32 cellular contexts compared by ENCODE assay signal in genomic region chr4:155572106-155572703, GRCh38.
"Had no signal": no experiment of that assay in that cellular context is flagged by ENCODE, and none has a peak within 500 bp of the region (broad histone marks: within the 10 kb centered on the region; RNA-seq: fewer than 3 reads in every experiment).

No MANE protein-coding gene starts in this region.

- H3K4me1 Mint-ChIP-seq: activated CD4-positive, alpha-beta memory T cell treated with anti-CD3 and anti-CD28 coated beads, Interleukin-2, amount 10 ng/mL, durations not matched to agents 7 days and 5 days; activated CD4-positive, alpha-beta T cell treated with anti-CD3 and anti-CD28 coated beads, Interleukin-2, amount 10 ng/mL, durations not matched to agents 7 days and 5 days; activated naive CD4-positive, alpha-beta T cell treated with anti-CD3 and anti-CD28 coated beads, Interleukin-2, amount 10 ng/mL, durations not matched to agents 7 days and 5 days; activated naive CD8-positive, alpha-beta T cell treated with anti-CD3 and anti-CD28 coated beads, Interleukin-2, amount 10 ng/mL, durations not matched to agents 7 days and 5 days; immature natural killer cell; naive B cell; nephron progenitor cell; stimulated activated effector memory CD8-positive, alpha-beta T cell treated with anti-CD3 and anti-CD28 coated beads, Interleukin-12 subunit alpha, Interleukin-12 subunit beta, amount 100 ng/mL, for 72 hours; T-helper 17 cell had no signal

- H3K27me3 Mint-ChIP-seq: activated CD4-positive, alpha-beta memory T cell treated with anti-CD3 and anti-CD28 coated beads, Interleukin-2, amount 10 ng/mL, durations not matched to agents 7 days and 5 days; activated CD4-positive, alpha-beta T cell treated with anti-CD3 and anti-CD28 coated beads, Interleukin-2, amount 10 ng/mL, durations not matched to agents 7 days and 5 days; activated naive CD4-positive, alpha-beta T cell treated with anti-CD3 and anti-CD28 coated beads, Interleukin-2, amount 10 ng/mL, durations not matched to agents 7 days and 5 days; activated T-cell treated with anti-CD3 and anti-CD28 coated beads, Interleukin-2, amount 50 U/mL, for 24 hours; effector memory CD8-positive, alpha-beta T cell; type B pancreatic cell had no signal

- H3K36me3 ChIP-seq: brain microvascular endothelial cell, esophagus muscularis mucosa, gastrocnemius medialis, left lung, pancreas, sigmoid colon, thoracic aorta, uterus had no signal

- H3K4me3 ChIP-seq: esophagus muscularis mucosa, gastrocnemius medialis, left lung, pancreas, psoas muscle, sigmoid colon, thoracic aorta, uterus had no signal

- H3K4me3 Mint-ChIP-seq: activated CD4-positive, alpha-beta memory T cell treated with anti-CD3 and anti-CD28 coated beads, Interleukin-2, amount 10 ng/mL, durations not matched to agents 7 days and 5 days; activated CD4-positive, alpha-beta T cell treated with anti-CD3 and anti-CD28 coated beads, Interleukin-2, amount 10 ng/mL, durations not matched to agents 7 days and 5 days; activated naive CD4-positive, alpha-beta T cell treated with anti-CD3 and anti-CD28 coated beads, Interleukin-2, amount 10 ng/mL, durations not matched to agents 7 days and 5 days; activated naive CD8-positive, alpha-beta T cell treated with anti-CD3 and anti-CD28 coated beads, Interleukin-2, amount 10 ng/mL, durations not matched to agents 7 days and 5 days; activated T-cell treated with anti-CD3 and anti-CD28 coated beads, Interleukin-2, amount 50 U/mL, for 24 hours; effector memory CD8-positive, alpha-beta T cell; immature natural killer cell; naive B cell; nephron progenitor cell; stimulated activated effector memory CD8-positive, alpha-beta T cell treated with anti-CD3 and anti-CD28 coated beads, Interleukin-12 subunit alpha, Interleukin-12 subunit beta, amount 100 ng/mL, for 72 hours; stimulated activated naive CD8-positive, alpha-beta T cell treated with anti-CD3 and anti-CD28 coated beads, Interleukin-15, Interleukin-2, amounts not matched to agents 100 ng/mL and 50 ng/mL, for 24 hours; type B pancreatic cell had no signal

- H3K27ac Mint-ChIP-seq: activated CD4-positive, alpha-beta memory T cell treated with anti-CD3 and anti-CD28 coated beads, Interleukin-2, amount 10 ng/mL, durations not matched to agents 7 days and 5 days; activated CD4-positive, alpha-beta T cell treated with anti-CD3 and anti-CD28 coated beads, Interleukin-2, amount 10 ng/mL, durations not matched to agents 7 days and 5 days; activated naive CD4-positive, alpha-beta T cell treated with anti-CD3 and anti-CD28 coated beads, Interleukin-2, amount 10 ng/mL, durations not matched to agents 7 days and 5 days; activated naive CD8-positive, alpha-beta T cell treated with anti-CD3 and anti-CD28 coated beads, Interleukin-2, amount 10 ng/mL, durations not matched to agents 7 days and 5 days; activated T-cell treated with anti-CD3 and anti-CD28 coated beads, Interleukin-2, amount 50 U/mL, for 24 hours; effector memory CD8-positive, alpha-beta T cell; immature natural killer cell; nephron progenitor cell; stimulated activated effector memory CD8-positive, alpha-beta T cell treated with anti-CD3 and anti-CD28 coated beads, Interleukin-12 subunit alpha, Interleukin-12 subunit beta, amount 100 ng/mL, for 72 hours; stimulated activated naive CD8-positive, alpha-beta T cell treated with anti-CD3 and anti-CD28 coated beads, Interleukin-15, Interleukin-2, amounts not matched to agents 100 ng/mL and 50 ng/mL, for 24 hours; T-helper 17 cell; type B pancreatic cell had no signal

- H3K9me3 Mint-ChIP-seq: activated CD4-positive, alpha-beta memory T cell treated with anti-CD3 and anti-CD28 coated beads, Interleukin-2, amount 10 ng/mL, durations not matched to agents 7 days and 5 days; activated CD4-positive, alpha-beta T cell treated with anti-CD3 and anti-CD28 coated beads, Interleukin-2, amount 10 ng/mL, durations not matched to agents 7 days and 5 days; activated naive CD4-positive, alpha-beta T cell treated with anti-CD3 and anti-CD28 coated beads, Interleukin-2, amount 10 ng/mL, durations not matched to agents 7 days and 5 days; activated naive CD8-positive, alpha-beta T cell treated with anti-CD3 and anti-CD28 coated beads, Interleukin-2, amount 10 ng/mL, durations not matched to agents 7 days and 5 days; activated T-cell treated with anti-CD3 and anti-CD28 coated beads, Interleukin-2, amount 50 U/mL, for 24 hours; naive B cell; type B pancreatic cell had no signal

- H3K36me3 Mint-ChIP-seq: activated naive CD4-positive, alpha-beta T cell treated with anti-CD3 and anti-CD28 coated beads, Interleukin-2, amount 10 ng/mL, durations not matched to agents 7 days and 5 days; activated naive CD8-positive, alpha-beta T cell treated with anti-CD3 and anti-CD28 coated beads, Interleukin-2, amount 10 ng/mL, durations not matched to agents 7 days and 5 days; naive B cell; stimulated activated effector memory CD8-positive, alpha-beta T cell treated with anti-CD3 and anti-CD28 coated beads, Interleukin-12 subunit alpha, Interleukin-12 subunit beta, amount 100 ng/mL, for 72 hours; type B pancreatic cell had no signal

- ATAC-seq: effector memory CD8-positive, alpha-beta T cell; gastrocnemius medialis; left lung; pancreas; psoas muscle; T-helper 17 cell had no signal

- H3K4me1 ChIP-seq: gastrocnemius medialis, left lung, pancreas, psoas muscle, sigmoid colon, uterus had no signal

- H3K27me3 ChIP-seq: brain microvascular endothelial cell, esophagus muscularis mucosa, gastrocnemius medialis, left lung, pancreas, sigmoid colon, uterus had no signal

- H3K27ac ChIP-seq: brain microvascular endothelial cell, esophagus muscularis mucosa, gastrocnemius medialis, left lung, pancreas, psoas muscle, sigmoid colon, thoracic aorta, uterus had no signal

- DNase-seq: activated CD4-positive, alpha-beta memory T cell treated with anti-CD3 and anti-CD28 coated beads, Interleukin-2, amount 10 ng/mL, durations not matched to agents 7 days and 5 days; activated CD4-positive, alpha-beta T cell treated with anti-CD3 and anti-CD28 coated beads for 1 hour; activated CD4-positive, alpha-beta T cell treated with anti-CD3 and anti-CD28 coated beads, Interleukin-2, amount 10 ng/mL, durations not matched to agents 7 days and 5 days; activated CD8-positive, alpha-beta memory T cell treated with anti-CD3 and anti-CD28 coated beads, Interleukin-2, amount 50 U/mL, for 48 hours; activated gamma-delta T cell; activated naive CD4-positive, alpha-beta T cell treated with anti-CD3 and anti-CD28 coated beads, Interleukin-2, amount 10 ng/mL, durations not matched to agents 7 days and 5 days; activated naive CD8-positive, alpha-beta T cell treated with anti-CD3 and anti-CD28 coated beads, Interleukin-2, amount 10 ng/mL, durations not matched to agents 7 days and 5 days; activated T-cell treated with anti-CD3 and anti-CD28 coated beads, Interleukin-2, amount 50 U/mL, for 24 hours; amniotic stem cell; brain microvascular endothelial cell; cortex of kidney; effector memory CD8-positive, alpha-beta T cell; gastrocnemius medialis; hypothalamus; immature natural killer cell; kidney glomerular epithelial cell; left lung; naive B cell; nephron progenitor cell; psoas muscle; sigmoid colon; small intestine; stimulated activated CD4-positive, alpha-beta T cell treated with anti-CD3 and anti-CD28 coated beads, Interleukin-4, amount 100 ng/mL, for 24 hours; T-helper 17 cell; T1000; uterus had no signal

- H3K9me3 ChIP-seq: esophagus muscularis mucosa, gastrocnemius medialis, left lung, pancreas, psoas muscle, sigmoid colon, thoracic aorta, uterus had no signal
